19 cellular contexts compared by ENCODE assay signal in genomic region chr4:175542787-175543186, GRCh38.
DNase-seq lines count a peak whose midpoint lies in the region; ATAC-seq and TF ChIP-seq lines count a peak whose summit lies in the region.
"Had no signal": no experiment of that assay in that cellular context is flagged by ENCODE, and none has a peak within 500 bp of the region (broad histone marks: within the 10 kb centered on the region; RNA-seq: fewer than 3 reads in every experiment).

No MANE protein-coding gene starts in this region.

- no peaks in the 10 kb centered on the region for H4K20me1 ChIP-seq in mammary epithelial cell (ENCODE audit: insufficient read depth, low read length)

- H3K27ac Mint-ChIP-seq in MCF 10A (ENCODE audit: low read depth, unreplicated experiment): no peak overlapping the region

- no peak overlapping the region for H3K9ac ChIP-seq in mammary epithelial cell (ENCODE audit: insufficient read depth, low read length)

- no peaks in the 10 kb centered on the region for H3K36me3 Mint-ChIP-seq in MCF 10A (ENCODE audit: insufficient read depth, unreplicated experiment)

- no peak overlapping the region for H3K4me2 ChIP-seq in mammary epithelial cell (ENCODE audit: insufficient read depth, low read depth, low read length)
- H3K4me2 ChIP-seq: A549 had no signal

- DNase-seq in MCF 10A (ENCODE audit: unreplicated experiment) (peak; percentile 34), mammary epithelial cell (no peak), NCI-H69 (lab: John Stamatoyannopoulos, UW) (peak; percentile 93), cardiac fibroblast (ENCODE audit: low read depth in 2 of 2) (peak; percentile 4 to 42)
- no peak for DNase-seq in activated CD4-positive, alpha-beta T cell treated with anti-CD3 and anti-CD28 coated beads for 1 hour
- DNase-seq in stimulated activated CD4-positive, alpha-beta T cell treated with anti-CD3 and anti-CD28 coated beads, Interleukin-4, amount 100 ng/mL, for 24 hours: no peak
- DNase-seq: HCEC 1CT; left cardiac atrium; midbrain; NCI-H1436 treated with DMSO at 0.1 percent for 48 hours; NCI-H510A treated with DMSO at 0.1 percent for 48 hours; psoas muscle; stimulated activated CD4-positive, alpha-beta T cell treated with anti-CD3 and anti-CD28 coated beads, Interleukin-12 subunit alpha, Interleukin-12 subunit beta, amount 100 ng/mL, for 4 hours had no signal

- H3K9me3 ChIP-seq in mammary epithelial cell (replicated peaks; ENCODE audit: insufficient read depth, low read length): no peaks in the 10 kb centered on the region
- H3K9me3 ChIP-seq: A549, psoas muscle had no signal

- H3K4me3 Mint-ChIP-seq in MCF 10A (ENCODE audit: unreplicated experiment): no peak overlapping the region

- dilution Hi-C loops in mammary epithelial cell (cut with HindIII; ENCODE audit: low sequenced_read_pairs): no loop called here

- H3K27me3 Mint-ChIP-seq in MCF 10A (ENCODE audit: insufficient read depth, unreplicated experiment): no peaks in the 10 kb centered on the region

- H3K4me3 ChIP-seq in mammary epithelial cell (replicated peaks in 1 of 3; ENCODE audit: insufficient read depth in 1 of 3, low read depth in 2 of 3, low read length in 3 of 3) (no peak overlapping the region), cardiac fibroblast (replicated peaks in 1 of 2; ENCODE audit: low read depth in 2 of 2, low read length in 2 of 2) (no peak overlapping the region)
- H3K4me3 ChIP-seq: A549, cardiac muscle cell, gastroesophageal sphincter, psoas muscle had no signal

- H3K4me1 ChIP-seq in mammary epithelial cell (ENCODE audit: insufficient read depth, low read length): no peaks in the 10 kb centered on the region
- H3K4me1 ChIP-seq: psoas muscle had no signal

- in situ Hi-C loops in mammary epithelial cell (cut with MboI; ENCODE audit: low sequenced_read_pairs in 2 of 2): loop anchor here (25.0 kb wide), 1 partner anchor 780 kb away; no protein-coding TSS in a partner anchor

- BruUV-seq in MCF 10A (replicated peaks; lab: Mats Ljungman, UMichigan): no TSS peak
- BruUV-seq in mammary epithelial cell (replicated peaks; lab: Mats Ljungman, UMichigan): no TSS peak

- H3K9me3 Mint-ChIP-seq in MCF 10A (ENCODE audit: unreplicated experiment): no peaks in the 10 kb centered on the region

- no peaks in the 10 kb centered on the region for H3K79me2 ChIP-seq in mammary epithelial cell (ENCODE audit: insufficient read depth, low read length)

- peaks cover 2% of the 10 kb centered on the region for H3K27me3 ChIP-seq in mammary epithelial cell (ENCODE audit: insufficient read depth, low read length)
- H3K27me3 ChIP-seq: cardiac muscle cell, gastroesophageal sphincter had no signal

- H3K27ac ChIP-seq in mammary epithelial cell (ENCODE audit: insufficient read depth, low read depth, low read length): no peak overlapping the region
- H3K27ac ChIP-seq: A549, cardiac muscle cell, gastroesophageal sphincter, psoas muscle had no signal

- CTCF ChIA-PET in MCF 10A (lab: Yijun Ruan, JAX): interaction anchor here (0.7 to 0.9 kb wide), 2 partner anchors 349 to 723 kb away, joined by 3 read pairs; no protein-coding TSS in a partner anchor
- CTCF ChIA-PET in mammary epithelial cell (lab: Charles Lee; ENCODE audit: low non-redundant PET): no interaction called here

- H3K4me1 Mint-ChIP-seq in MCF 10A (ENCODE audit: insufficient read depth, unreplicated experiment): peaks cover 6% of the 10 kb centered on the region

- H3K36me3 ChIP-seq in mammary epithelial cell (ENCODE audit: insufficient read depth, low read length): no peaks in the 10 kb centered on the region
- H3K36me3 ChIP-seq: cardiac muscle cell, gastroesophageal sphincter had no signal

- TF ChIP-seq CTCF in MCF 10A (IDR thresholded peaks at IDR 0.05; ENCODE audit: unreplicated experiment) (no peak), mammary epithelial cell (conservative IDR thresholded peaks at IDR 0.05 in 1 of 2, IDR thresholded peaks at IDR 0.05 in 1 of 2; ENCODE audit: extremely low read depth in 1 of 2, insufficient read depth in 1 of 2, low read depth in 1 of 2, low read length in 2 of 2) (no peak), cardiac fibroblast (IDR thresholded peaks at IDR 0.05; ENCODE audit: low read depth, low read length) (no peak)

- POLR2A ChIA-PET in MCF 10A (lab: Yijun Ruan, JAX): no interaction called here

- no peak for ATAC-seq in HG03139 (IDR thresholded peaks at IDR 0.05; ENCODE audit: unreplicated experiment)
- no peak for ATAC-seq in GM19328 (IDR thresholded peaks at IDR 0.05; ENCODE audit: unreplicated experiment)
- ATAC-seq: A549, gastroesophageal sphincter, left cardiac atrium, Panc1, psoas muscle had no signal

- no peak overlapping the region for H2AFZ ChIP-seq in mammary epithelial cell (ENCODE audit: low read depth, low read length)

- WGBS in mammary epithelial cell (ENCODE audit: low coverage, missing lambda C conversion rate): 94% methylated on average over 1 of the region's 1 CpG

- intact Hi-C loops in MCF 10A (cut with micrococcal nuclease) (no loop called here), mammary epithelial cell (cut with micrococcal nuclease) (no loop called here)

Comparison
In these comparisons a context has a peak if more than half of its experiments do, and no peak if none do; other contexts are left out.
1. DNase-seq: peak in MCF 10A (single experiment), NCI-H69 (single experiment) and cardiac fibroblast (2 of 2); none in mammary epithelial cell (single experiment), activated CD4-positive, alpha-beta T cell treated with anti-CD3 and anti-CD28 coated beads for 1 hour (single experiment) and stimulated activated CD4-positive, alpha-beta T cell treated with anti-CD3 and anti-CD28 coated beads, Interleukin-4, amount 100 ng/mL, for 24 hours (single experiment).